In the genomic region with DNA sequence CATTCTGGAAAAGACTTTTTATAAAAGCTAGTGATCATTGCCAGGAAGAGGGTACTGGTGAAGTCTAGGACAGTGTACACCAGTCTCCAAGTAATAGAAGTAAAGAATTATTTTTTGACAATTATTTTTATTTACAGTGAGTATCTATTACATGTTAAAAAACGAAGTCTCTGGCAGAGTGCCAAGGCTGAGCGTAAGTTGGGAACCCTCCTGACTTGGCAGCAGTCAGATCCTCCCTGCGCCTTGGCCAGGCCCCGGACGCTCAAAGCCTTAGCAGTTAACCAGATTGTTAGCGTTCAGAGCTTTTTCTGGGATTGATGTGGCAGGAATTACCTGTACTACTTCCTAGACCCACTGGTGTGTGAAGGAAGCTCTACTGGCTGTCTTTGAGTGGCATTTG, we compare ENCODE assay signal across 18 cellular contexts.
"Had no signal": no experiment of that assay in that cellular context is flagged by ENCODE, and none has a peak within 500 bp of the region (broad histone marks: within the 10 kb centered on the region; RNA-seq: fewer than 3 reads in every experiment).

No MANE protein-coding gene starts in this region.

- H3K9me3 Mint-ChIP-seq: activated naive CD4-positive, alpha-beta T cell treated with anti-CD3 and anti-CD28 coated beads for 36 hours; activated T-cell treated with anti-CD3 and anti-CD28 coated beads, Interleukin-2, amount 50 U/mL, for 4 hours; nephron had no signal

- DNase-seq: activated CD8-positive, alpha-beta memory T cell treated with anti-CD3 and anti-CD28 coated beads, Interleukin-2, amount 50 U/mL, for 48 hours; activated effector memory CD4-positive, alpha-beta T cell treated with Interleukin-2 at 50 U/mL for 16 hours; activated naive CD4-positive, alpha-beta T cell treated with anti-CD3 and anti-CD28 coated beads for 36 hours; activated T-cell treated with anti-CD3 and anti-CD28 coated beads, Interleukin-2, amount 50 U/mL, for 4 hours; cerebellar nuclear complex; cortex of kidney; left cardiac atrium; midbrain; pancreas; psoas muscle; stimulated activated CD4-positive, alpha-beta T cell treated with anti-CD3 and anti-CD28 coated beads, Interleukin-12 subunit alpha, Interleukin-12 subunit beta, amount 100 ng/mL, for 4 hours; stimulated activated CD4-positive, alpha-beta T cell treated with anti-CD3 and anti-CD28 coated beads, Interleukin-4, amount 100 ng/mL, for 4 hours; stimulated activated naive CD8-positive, alpha-beta T cell treated with anti-CD3 and anti-CD28 coated beads, Interleukin-15, Interleukin-2, amounts not matched to agents 100 U/mL and 50 U/mL, for 24 hours; T-helper 9 cell; upper lobe of right lung had no signal

- H3K9me3 ChIP-seq: heart left ventricle, pancreas, psoas muscle, right atrium auricular region, upper lobe of right lung had no signal

- H3K27ac ChIP-seq: heart left ventricle, pancreas, psoas muscle, right atrium auricular region, upper lobe of right lung had no signal

- H3K4me3 ChIP-seq: heart left ventricle, pancreas, psoas muscle, right atrium auricular region, upper lobe of right lung had no signal

- ATAC-seq: activated T-cell treated with anti-CD3 and anti-CD28 coated beads, Interleukin-2, amount 50 U/mL, for 4 hours; heart left ventricle; left cardiac atrium; pancreas; psoas muscle; stimulated activated naive CD8-positive, alpha-beta T cell treated with anti-CD3 and anti-CD28 coated beads, Interleukin-15, Interleukin-2, amounts not matched to agents 100 U/mL and 50 U/mL, for 24 hours; upper lobe of right lung had no signal

- H3K4me1 ChIP-seq: pancreas, psoas muscle, right atrium auricular region, upper lobe of right lung had no signal

- H3K27ac Mint-ChIP-seq: activated naive CD4-positive, alpha-beta T cell treated with anti-CD3 and anti-CD28 coated beads for 36 hours; nephron had no signal

- H3K27me3 ChIP-seq: heart left ventricle, pancreas, right atrium auricular region, upper lobe of right lung had no signal

- H3K4me3 Mint-ChIP-seq: activated naive CD4-positive, alpha-beta T cell treated with anti-CD3 and anti-CD28 coated beads for 36 hours; activated T-cell treated with anti-CD3 and anti-CD28 coated beads, Interleukin-2, amount 50 U/mL, for 4 hours; nephron had no signal
